ENCODE assay signal across 13 cellular contexts in the genomic region with DNA sequence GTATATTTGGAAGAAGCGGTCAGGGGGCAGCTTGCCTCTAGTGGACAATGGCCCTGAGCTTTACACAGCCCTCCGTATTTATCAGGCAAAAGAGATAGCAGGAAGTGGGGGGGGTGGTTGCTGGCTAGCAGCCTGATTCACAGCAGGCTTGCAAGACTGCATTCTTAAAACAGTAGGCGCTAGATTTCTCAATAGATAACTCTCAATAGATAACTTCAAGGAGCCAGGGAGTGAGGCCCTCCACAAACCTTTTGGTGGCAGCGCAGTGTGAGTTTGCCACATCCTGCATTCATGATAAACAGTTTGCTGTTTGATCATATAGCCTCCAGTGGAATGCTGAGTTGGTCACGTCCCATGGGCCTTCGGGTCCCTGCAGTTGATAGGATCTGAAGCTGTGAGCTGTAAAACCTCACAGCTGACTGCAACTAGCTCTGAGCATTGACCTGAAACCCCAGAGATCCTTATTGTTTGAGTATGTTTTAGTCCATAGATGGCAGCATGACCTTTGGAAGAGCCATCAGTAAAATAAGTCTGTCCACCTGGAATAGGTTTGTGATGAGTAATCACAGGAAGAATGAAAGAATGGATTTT. TPM values are rescaled to one million over a fixed set of nuclear protein-coding genes. Genes with fewer than 3 reads are reported as not detected.
DNase-seq lines count a peak whose midpoint lies in the region; ATAC-seq and TF ChIP-seq lines count a peak whose summit lies in the region.
"Had no signal": no experiment of that assay in that cellular context is flagged by ENCODE, and none has a peak within 500 bp of the region (broad histone marks: within the 10 kb centered on the region; RNA-seq: fewer than 3 reads in every experiment).

No MANE protein-coding gene starts in this region.

- H3K9me3 ChIP-seq in mammary epithelial cell (replicated peaks; ENCODE audit: insufficient read depth, low read length) (peaks cover 3% of the 10 kb centered on the region), right cardiac atrium (ENCODE audit: control insufficient read depth, low read length) (no peaks in the 10 kb centered on the region), transverse colon (no peaks in the 10 kb centered on the region)
- H3K9me3 ChIP-seq: thoracic aorta had no signal

- ATAC-seq in right cardiac atrium = peak in 1 of 2 donors; percentile 35

- BruUV-seq in mammary epithelial cell (replicated peaks; lab: Mats Ljungman, UMichigan) = no TSS peak
- no TSS peak for BruUV-seq in MCF 10A (replicated peaks; lab: Mats Ljungman, UMichigan)

- no peaks in the 10 kb centered on the region for H3K27me3 Mint-ChIP-seq in MCF 10A (ENCODE audit: insufficient read depth, unreplicated experiment)

- no peaks in the 10 kb centered on the region for H3K79me2 ChIP-seq in mammary epithelial cell (ENCODE audit: insufficient read depth, low read length)

- H3K27ac ChIP-seq in mammary epithelial cell (ENCODE audit: insufficient read depth, low read depth, low read length) (no peak overlapping the region), right cardiac atrium (ENCODE audit: low read length) (no peak overlapping the region), transverse colon (no peak overlapping the region)
- H3K27ac ChIP-seq: ovary, thoracic aorta had no signal

- H3K9me3 Mint-ChIP-seq in MCF 10A (ENCODE audit: unreplicated experiment) = no peaks in the 10 kb centered on the region

- H3K36me3 Mint-ChIP-seq in MCF 10A (ENCODE audit: insufficient read depth, unreplicated experiment) = no peaks in the 10 kb centered on the region

- CTCF ChIA-PET in mammary epithelial cell (lab: Charles Lee; ENCODE audit: low non-redundant PET) = no interaction called here
- CTCF ChIA-PET in MCF 10A (lab: Yijun Ruan, JAX) = interaction anchor here (0.6 to 2.7 kb wide), 8 partner anchors 11 to 208 kb away, joined by 3 to 18 read pairs (median 4); no protein-coding TSS in a partner anchor

- in situ Hi-C loops in mammary epithelial cell (cut with MboI; ENCODE audit: low sequenced_read_pairs in 2 of 2) = no loop called here
- in situ Hi-C loops in transverse colon (cut with MboI; ENCODE audit: low pct_ligation_motif_present in 1 of 4, low pct_unique_long_range_greater_than_20kb in 1 of 4, low sequenced_read_pairs in 3 of 4) = no loop called here

- no peaks in the 10 kb centered on the region for H3K36me3 ChIP-seq in mammary epithelial cell (ENCODE audit: insufficient read depth, low read length)
- no peaks in the 10 kb centered on the region for H3K36me3 ChIP-seq in transverse colon
- H3K36me3 ChIP-seq: ovary, thoracic aorta had no signal

- no peak for TF ChIP-seq EP300 in transverse colon (IDR thresholded peaks at IDR 0.05; ENCODE audit: low read depth)

- H3K27me3 ChIP-seq in mammary epithelial cell (ENCODE audit: insufficient read depth, low read length) = no peaks in the 10 kb centered on the region
- no peaks in the 10 kb centered on the region for H3K27me3 ChIP-seq in right cardiac atrium (ENCODE audit: control insufficient read depth, insufficient read depth)
- H3K27me3 ChIP-seq in transverse colon = no peaks in the 10 kb centered on the region
- H3K27me3 ChIP-seq: ovary had no signal

- H3K4me1 Mint-ChIP-seq in MCF 10A (ENCODE audit: insufficient read depth, unreplicated experiment) = peaks cover 29% of the 10 kb centered on the region

- no peak overlapping the region for H3K27ac Mint-ChIP-seq in MCF 10A (ENCODE audit: low read depth, unreplicated experiment)

- H3K4me3 ChIP-seq in mammary epithelial cell (replicated peaks in 1 of 3; ENCODE audit: insufficient read depth in 1 of 3, low read depth in 2 of 3, low read length in 3 of 3) (no peak overlapping the region), right cardiac atrium (ENCODE audit: low read length) (no peak overlapping the region), transverse colon (no peak overlapping the region)
- H3K4me3 ChIP-seq: ovary, thoracic aorta had no signal

- no peak overlapping the region for H3K4me3 Mint-ChIP-seq in MCF 10A (ENCODE audit: unreplicated experiment)

- no peaks in the 10 kb centered on the region for H4K20me1 ChIP-seq in mammary epithelial cell (ENCODE audit: insufficient read depth, low read length)

- DNase-seq in mammary epithelial cell (peak; percentile 63), MCF 10A (ENCODE audit: unreplicated experiment) (no peak), RPMI7951 (ENCODE audit: low read depth) (peak; percentile 93), right cardiac atrium (peak in 2 of 3 donors; percentile 71 to 74), transverse colon (peak; percentile 29), NCI-H2171 (lab: John Stamatoyannopoulos, UW) (no peak), DMS79 treated with DMSO at 0.1 percent for 48 hours (lab: John Stamatoyannopoulos, UW) (no peak), AG08396 (ENCODE audit: low spot score) (no peak)
- DNase-seq: IMR-90, NCI-H446 had no signal

- 16% methylated on average over 6 of the region's 6 CpGs for WGBS in mammary epithelial cell (ENCODE audit: low coverage, missing lambda C conversion rate)
- 27% methylated on average over 6 of the region's 6 CpGs for WGBS in right cardiac atrium
- 63 to 69% methylated on average over 3 to 6 of the region's 6 CpGs for WGBS in transverse colon (ENCODE audit: low coverage in 1 of 2), 2 donors

- POLR2A ChIA-PET in MCF 10A (lab: Yijun Ruan, JAX) = interaction anchor here (0.7 to 0.9 kb wide), 2 partner anchors 22 to 390 kb away, joined by 3 to 4 read pairs; no protein-coding TSS in a partner anchor

- intact Hi-C loops in mammary epithelial cell (cut with micrococcal nuclease) (loop anchor here (1.0 kb wide), 1 partner anchor 431 kb away; no protein-coding TSS in a partner anchor), MCF 10A (cut with micrococcal nuclease) (no loop called here), right cardiac atrium (cut with DNase I) (loop anchor here in 1 of 4 donors (10.0 kb wide), 1 partner anchor 122 kb away; no protein-coding TSS in a partner anchor), transverse colon (cut with DNase I; ENCODE audit: low total_unique reads) (no loop called here)

- dilution Hi-C loops in mammary epithelial cell (cut with HindIII; ENCODE audit: low sequenced_read_pairs) = no loop called here

- H3K4me2 ChIP-seq in mammary epithelial cell (ENCODE audit: insufficient read depth, low read depth, low read length) = no peak overlapping the region

- H2AFZ ChIP-seq in mammary epithelial cell (ENCODE audit: low read depth, low read length) = peak overlapping the region; percentile 36

- no peak overlapping the region for H3K9ac ChIP-seq in mammary epithelial cell (ENCODE audit: insufficient read depth, low read length)

- no peak for TF ChIP-seq POLR2A in transverse colon (IDR thresholded peaks at IDR 0.05)

- TF ChIP-seq CTCF in mammary epithelial cell (conservative IDR thresholded peaks at IDR 0.05 in 1 of 2, IDR thresholded peaks at IDR 0.05 in 1 of 2; ENCODE audit: extremely low read depth in 1 of 2, insufficient read depth in 1 of 2, low read depth in 1 of 2, low read length in 2 of 2) (no peak), MCF 10A (IDR thresholded peaks at IDR 0.05; ENCODE audit: unreplicated experiment) (no peak), transverse colon (IDR thresholded peaks at IDR 0.05) (no peak)

- peaks cover 16% of the 10 kb centered on the region for H3K4me1 ChIP-seq in mammary epithelial cell (ENCODE audit: insufficient read depth, low read length)
- H3K4me1 ChIP-seq in right cardiac atrium (ENCODE audit: control insufficient read depth, insufficient read depth, low read length) = no peaks in the 10 kb centered on the region
- no peaks in the 10 kb centered on the region for H3K4me1 ChIP-seq in transverse colon

RNA-seq across cellular contexts. Expression of a gene that starts 12.2 kb away (rescaled TPM):
- total RNA-seq in mammary epithelial cell (not detected), MCF 10A (2022) (not detected in 2 replicates), right cardiac atrium (10 to 100 TPM in 1 of 4 donors, 1 to 10 TPM in 3; 4.2 to 11.8 (median 7.8) TPM), transverse colon (1 to 10 TPM in 2 of 4 donors, not detected in 2; 3.4 to 4.8 TPM)
- polyA plus RNA-seq in mammary epithelial cell (not detected), right cardiac atrium (1.6 TPM)
- polyA minus RNA-seq in mammary epithelial cell = not detected
- total RNA-seq in RPMI7951 (2014; rRNA removed; shearing (Covaris generic)) = 0.60 and 0.98 TPM in 2 replicates
- total RNA-seq: epithelial cell of proximal tubule, IMR-90 had no signal
- polyA plus RNA-seq: IMR-90 had no signal

RNA-seq across cellular contexts. Expression of a gene that starts 46.2 kb away (rescaled TPM):
- total RNA-seq in mammary epithelial cell (not detected), MCF 10A (2022) (not detected in 2 replicates), right cardiac atrium (1 to 10 TPM in 2 of 4 donors, under 1 TPM in 2; 0.42 to 1.4 (median 1.0) TPM), transverse colon (not detected)
- polyA plus RNA-seq in mammary epithelial cell (0.08 TPM), right cardiac atrium (0.09 TPM)
- polyA minus RNA-seq in mammary epithelial cell = not detected
- 8.1 and 8.4 TPM in 2 replicates for total RNA-seq in RPMI7951 (2014; rRNA removed; shearing (Covaris generic))
- total RNA-seq: epithelial cell of proximal tubule, IMR-90 had no signal
- polyA plus RNA-seq: IMR-90 had no signal

RNA-seq across cellular contexts. Expression of a gene that starts 55.5 kb away (rescaled TPM):
- total RNA-seq in mammary epithelial cell (under 1 TPM; under 0.01 to 0.31 TPM), MCF 10A (2022) (6.2 and 8.6 TPM in 2 replicates), right cardiac atrium (10 to 100 TPM in 1 of 4 donors, 1 to 10 TPM in 3; 3.6 to 15.1 (median 7.0) TPM), transverse colon (1 to 10 TPM in 2 of 4 donors, not detected in 2; 1.5 to 4.4 TPM)
- polyA plus RNA-seq in mammary epithelial cell (1.2 TPM), right cardiac atrium (0.97 TPM)
- 19.9 TPM for polyA minus RNA-seq in mammary epithelial cell
- 9.4 and 13.2 TPM in 2 replicates for total RNA-seq in RPMI7951 (2014; rRNA removed; shearing (Covaris generic))
- total RNA-seq: epithelial cell of proximal tubule, IMR-90 had no signal
- polyA plus RNA-seq: IMR-90 had no signal

Comparison
In these comparisons a context has a peak if more than half of its experiments do, and no peak if none do; other contexts are left out.
1. DNase-seq: peak in mammary epithelial cell (single experiment), RPMI7951 (single experiment), right cardiac atrium (2 of 3) and transverse colon (single experiment); none in MCF 10A (single experiment), NCI-H2171 (single experiment), DMS79 treated with DMSO at 0.1 percent for 48 hours (single experiment) and AG08396 (single experiment).